In the genomic region with DNA sequence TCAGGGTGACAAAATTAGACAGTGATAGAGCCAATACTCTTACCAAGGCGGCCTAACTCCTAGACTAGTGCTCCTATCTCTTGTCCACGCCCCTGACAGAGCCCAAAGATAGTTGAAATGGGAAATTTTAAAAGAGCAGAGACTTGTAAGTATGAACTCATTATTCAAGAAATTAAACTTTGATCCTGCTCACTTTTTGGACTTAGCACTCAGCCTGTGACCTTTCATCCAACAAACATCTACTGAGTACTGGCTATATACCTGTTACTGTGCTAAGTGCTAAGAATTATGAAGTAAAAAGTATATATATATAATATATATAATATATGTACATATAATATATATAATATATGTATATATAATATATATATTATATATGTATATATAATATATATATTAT, we compare ENCODE assay signal across 8 cellular contexts. TPM values are rescaled to one million over a fixed set of nuclear protein-coding genes. Genes with fewer than 3 reads are reported as not detected.
DNase-seq lines count a peak whose midpoint lies in the region; ATAC-seq and TF ChIP-seq lines count a peak whose summit lies in the region.

No MANE protein-coding gene starts in this region.

- peak overlapping the region in 1 of 2 donors; percentile 82 for H3K4me3 ChIP-seq in left lung
- H3K4me3 ChIP-seq in transverse colon = peak overlapping the region in 3 of 4 donors; percentile 89 to 91 (median 90)
- no peak overlapping the region for H3K4me3 ChIP-seq in body of pancreas

- TF ChIP-seq CTCF in WTC11 (IDR thresholded peaks at IDR 0.05) = no peak
- TF ChIP-seq CTCF in left lung (IDR thresholded peaks at IDR 0.05) = no peak
- TF ChIP-seq CTCF in transverse colon (IDR thresholded peaks at IDR 0.05) = no peak
- no peak for TF ChIP-seq CTCF in body of pancreas (IDR thresholded peaks at IDR 0.05)

- intact Hi-C loops in left lung (cut with DNase I) = no loop called here
- intact Hi-C loops in transverse colon (cut with DNase I; ENCODE audit: low total_unique reads) = no loop called here
- intact Hi-C loops in body of pancreas (cut with DNase I) = no loop called here

- H3K36me3 ChIP-seq in left lung = peaks cover 0 to 21% of the 10 kb centered on the region in 2 donors
- H3K36me3 ChIP-seq in transverse colon = peaks cover 0 to 12% (median 2%) of the 10 kb centered on the region in 4 donors
- no peaks in the 10 kb centered on the region for H3K36me3 ChIP-seq in body of pancreas (replicated peaks in 1 of 2; ENCODE audit: insufficient read depth in 1 of 2, low read depth in 2 of 2)

- H3K4me1 Mint-ChIP-seq in activated naive CD4-positive, alpha-beta T cell treated with anti-CD3 and anti-CD28 coated beads, Interleukin-2, amount 10 ng/mL, durations not matched to agents 7 days and 5 days = peaks cover 33% of the 10 kb centered on the region
- H3K4me1 Mint-ChIP-seq in WTC11 = peaks cover 18% of the 10 kb centered on the region

- TF ChIP-seq POLR2A in transverse colon (IDR thresholded peaks at IDR 0.05) (no peak), body of pancreas (IDR thresholded peaks at IDR 0.05) (no peak)

- in situ Hi-C loops in transverse colon (cut with MboI; ENCODE audit: low pct_ligation_motif_present in 1 of 4, low pct_unique_long_range_greater_than_20kb in 1 of 4, low sequenced_read_pairs in 3 of 4) = no loop called here

- no peak overlapping the region for H3K27ac Mint-ChIP-seq in activated naive CD4-positive, alpha-beta T cell treated with anti-CD3 and anti-CD28 coated beads, Interleukin-2, amount 10 ng/mL, durations not matched to agents 7 days and 5 days
- peak overlapping the region in 1 of 2 donors; percentile 95 for H3K27ac Mint-ChIP-seq in activated naive CD4-positive, alpha-beta T cell treated with anti-CD3 and anti-CD28 coated beads, Interleukin-2, amount 50 U/mL, for 72 hours
- H3K27ac Mint-ChIP-seq in WTC11 = no peak overlapping the region

- no peaks in the 10 kb centered on the region for H3K9me3 Mint-ChIP-seq in activated naive CD4-positive, alpha-beta T cell treated with anti-CD3 and anti-CD28 coated beads, Interleukin-2, amount 10 ng/mL, durations not matched to agents 7 days and 5 days
- H3K9me3 Mint-ChIP-seq in activated naive CD4-positive, alpha-beta T cell treated with anti-CD3 and anti-CD28 coated beads, Interleukin-2, amount 50 U/mL, for 72 hours = no peaks in the 10 kb centered on the region
- H3K9me3 Mint-ChIP-seq in WTC11 = no peaks in the 10 kb centered on the region

- no peaks in the 10 kb centered on the region for H3K27me3 Mint-ChIP-seq in activated naive CD4-positive, alpha-beta T cell treated with anti-CD3 and anti-CD28 coated beads, Interleukin-2, amount 10 ng/mL, durations not matched to agents 7 days and 5 days
- H3K27me3 Mint-ChIP-seq in WTC11 (ENCODE audit: low read depth) = no peaks in the 10 kb centered on the region

- H3K4me1 ChIP-seq in left lung (peaks cover 10 to 39% of the 10 kb centered on the region in 2 donors), transverse colon (peaks cover 6 to 32% (median 21%) of the 10 kb centered on the region in 4 donors), body of pancreas (peaks cover 34% of the 10 kb centered on the region)

- no peaks in the 10 kb centered on the region for H3K27me3 ChIP-seq in left lung
- no peaks in the 10 kb centered on the region for H3K27me3 ChIP-seq in transverse colon
- no peaks in the 10 kb centered on the region for H3K27me3 ChIP-seq in body of pancreas

- 40 to 67% methylated on average over 1 to 2 of the region's 2 CpGs for WGBS in transverse colon (ENCODE audit: low coverage in 1 of 2), 2 donors
- WGBS in body of pancreas, 2 donors = 52 to 56% methylated on average over 2 of the region's 2 CpGs

- peak overlapping the region; percentile 81 to 91 for H3K27ac ChIP-seq in left lung
- H3K27ac ChIP-seq in transverse colon = peak overlapping the region; percentile 93 to 97 (median 94)
- peak overlapping the region in 2 of 4 donors; percentile 68 to 96 for H3K27ac ChIP-seq in body of pancreas

- CTCF ChIA-PET in activated naive CD4-positive, alpha-beta T cell treated with anti-CD3 and anti-CD28 coated beads, Interleukin-2, amount 10 ng/mL, durations not matched to agents 7 days and 5 days (lab: Charles Lee) = no interaction called here
- CTCF ChIA-PET in WTC11 (lab: Charles Lee) = no interaction called here

- POLR2A ChIA-PET in WTC11 (lab: Charles Lee) = no interaction called here

- no peak for TF ChIP-seq EP300 in transverse colon (IDR thresholded peaks at IDR 0.05; ENCODE audit: low read depth)

- no peak for ATAC-seq in activated naive CD4-positive, alpha-beta T cell treated with anti-CD3 and anti-CD28 coated beads, Interleukin-2, amount 50 U/mL, for 72 hours
- no peak for ATAC-seq in WTC11
- ATAC-seq in left lung = no peak
- no peak for ATAC-seq in GM19395 (IDR thresholded peaks at IDR 0.05; ENCODE audit: unreplicated experiment)
- ATAC-seq in GM21381 (IDR thresholded peaks at IDR 0.05; ENCODE audit: unreplicated experiment) = no peak
- ATAC-seq in body of pancreas = no peak

- H3K9me3 ChIP-seq in left lung (no peaks in the 10 kb centered on the region), transverse colon (no peaks in the 10 kb centered on the region), body of pancreas (no peaks in the 10 kb centered on the region)

- H3K36me3 Mint-ChIP-seq in activated naive CD4-positive, alpha-beta T cell treated with anti-CD3 and anti-CD28 coated beads, Interleukin-2, amount 10 ng/mL, durations not matched to agents 7 days and 5 days = peaks cover 9% of the 10 kb centered on the region
- H3K36me3 Mint-ChIP-seq in activated naive CD4-positive, alpha-beta T cell treated with anti-CD3 and anti-CD28 coated beads, Interleukin-2, amount 50 U/mL, for 72 hours = peaks cover 12 to 16% of the 10 kb centered on the region in 2 donors
- H3K36me3 Mint-ChIP-seq in WTC11 = no peaks in the 10 kb centered on the region

- no peak for DNase-seq in activated naive CD4-positive, alpha-beta T cell treated with anti-CD3 and anti-CD28 coated beads, Interleukin-2, amount 10 ng/mL, durations not matched to agents 7 days and 5 days
- no peak for DNase-seq in activated naive CD4-positive, alpha-beta T cell treated with anti-CD3 and anti-CD28 coated beads, Interleukin-2, amount 50 U/mL, for 72 hours (ENCODE audit: low spot score in 2 of 2)
- DNase-seq in WTC11 (ENCODE audit: low spot score) = no peak
- no peak for DNase-seq in left lung
- no peak for DNase-seq in transverse colon
- no peak for DNase-seq in body of pancreas

- H3K4me3 Mint-ChIP-seq in activated naive CD4-positive, alpha-beta T cell treated with anti-CD3 and anti-CD28 coated beads, Interleukin-2, amount 10 ng/mL, durations not matched to agents 7 days and 5 days = peak overlapping the region; percentile 93
- peak overlapping the region; percentile 98 for H3K4me3 Mint-ChIP-seq in WTC11

TF ChIP-seq in WTC11, 78 proteins besides CTCF, POLR2A, EP300 and RAD21 (continues in another document):
- TF ChIP-seq, protein P1, sequence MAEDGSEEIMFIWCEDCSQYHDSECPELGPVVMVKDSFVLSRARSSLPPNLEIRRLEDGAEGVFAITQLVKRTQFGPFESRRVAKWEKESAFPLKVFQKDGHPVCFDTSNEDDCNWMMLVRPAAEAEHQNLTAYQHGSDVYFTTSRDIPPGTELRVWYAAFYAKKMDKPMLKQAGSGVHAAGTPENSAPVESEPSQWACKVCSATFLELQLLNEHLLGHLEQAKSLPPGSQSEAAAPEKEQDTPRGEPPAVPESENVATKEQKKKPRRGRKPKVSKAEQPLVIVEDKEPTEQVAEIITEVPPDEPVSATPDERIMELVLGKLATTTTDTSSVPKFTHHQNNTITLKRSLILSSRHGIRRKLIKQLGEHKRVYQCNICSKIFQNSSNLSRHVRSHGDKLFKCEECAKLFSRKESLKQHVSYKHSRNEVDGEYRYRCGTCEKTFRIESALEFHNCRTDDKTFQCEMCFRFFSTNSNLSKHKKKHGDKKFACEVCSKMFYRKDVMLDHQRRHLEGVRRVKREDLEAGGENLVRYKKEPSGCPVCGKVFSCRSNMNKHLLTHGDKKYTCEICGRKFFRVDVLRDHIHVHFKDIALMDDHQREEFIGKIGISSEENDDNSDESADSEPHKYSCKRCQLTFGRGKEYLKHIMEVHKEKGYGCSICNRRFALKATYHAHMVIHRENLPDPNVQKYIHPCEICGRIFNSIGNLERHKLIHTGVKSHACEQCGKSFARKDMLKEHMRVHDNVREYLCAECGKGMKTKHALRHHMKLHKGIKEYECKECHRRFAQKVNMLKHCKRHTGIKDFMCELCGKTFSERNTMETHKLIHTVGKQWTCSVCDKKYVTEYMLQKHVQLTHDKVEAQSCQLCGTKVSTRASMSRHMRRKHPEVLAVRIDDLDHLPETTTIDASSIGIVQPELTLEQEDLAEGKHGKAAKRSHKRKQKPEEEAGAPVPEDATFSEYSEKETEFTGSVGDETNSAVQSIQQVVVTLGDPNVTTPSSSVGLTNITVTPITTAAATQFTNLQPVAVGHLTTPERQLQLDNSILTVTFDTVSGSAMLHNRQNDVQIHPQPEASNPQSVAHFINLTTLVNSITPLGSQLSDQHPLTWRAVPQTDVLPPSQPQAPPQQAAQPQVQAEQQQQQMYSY (CRISPR knock-in tag; IDR thresholded peaks at IDR 0.05) = no peak
- TF ChIP-seq ESRRA (CRISPR knock-in tag; IDR thresholded peaks at IDR 0.05; ENCODE audit: borderline replicate concordance) = no peak
- no peak for TF ChIP-seq OVOL2 (CRISPR knock-in tag; IDR thresholded peaks at IDR 0.05; ENCODE audit: borderline replicate concordance)
- TF ChIP-seq, protein P2, sequence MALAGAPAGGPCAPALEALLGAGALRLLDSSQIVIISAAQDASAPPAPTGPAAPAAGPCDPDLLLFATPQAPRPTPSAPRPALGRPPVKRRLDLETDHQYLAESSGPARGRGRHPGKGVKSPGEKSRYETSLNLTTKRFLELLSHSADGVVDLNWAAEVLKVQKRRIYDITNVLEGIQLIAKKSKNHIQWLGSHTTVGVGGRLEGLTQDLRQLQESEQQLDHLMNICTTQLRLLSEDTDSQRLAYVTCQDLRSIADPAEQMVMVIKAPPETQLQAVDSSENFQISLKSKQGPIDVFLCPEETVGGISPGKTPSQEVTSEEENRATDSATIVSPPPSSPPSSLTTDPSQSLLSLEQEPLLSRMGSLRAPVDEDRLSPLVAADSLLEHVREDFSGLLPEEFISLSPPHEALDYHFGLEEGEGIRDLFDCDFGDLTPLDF (CRISPR knock-in tag; IDR thresholded peaks at IDR 0.05) = no peak

RNA-seq across cellular contexts. Expression of a gene that starts 1.2 kb away (rescaled TPM):
- 10 to 100 TPM in 1 of 2 donors, 1 to 10 TPM in 1; 9.1 to 15.9 TPM for total RNA-seq in activated naive CD4-positive, alpha-beta T cell treated with anti-CD3 and anti-CD28 coated beads, Interleukin-2, amount 50 U/mL, for 72 hours
- total RNA-seq in WTC11 (2021) (8.1 to 9.9 TPM (median 8.6 TPM) in 3 replicates), left lung (10 to 100 TPM; 21.5 to 22.6 TPM), transverse colon (10 to 100 TPM; 21.0 to 47.8 (median 31.6) TPM), body of pancreas (10 to 100 TPM; 28.3 to 29.8 TPM)

RNA-seq across cellular contexts. Expression of a gene that starts 1.5 kb away (rescaled TPM):
- 10 to 100 TPM; 10.7 to 11.5 TPM for total RNA-seq in activated naive CD4-positive, alpha-beta T cell treated with anti-CD3 and anti-CD28 coated beads, Interleukin-2, amount 50 U/mL, for 72 hours
- total RNA-seq in WTC11 (2021) (13.2 to 14.1 TPM (median 13.7 TPM) in 3 replicates), left lung (10 to 100 TPM; 24.7 to 32.2 TPM), transverse colon (10 to 100 TPM in 3 of 4 donors, 1 to 10 TPM in 1; 7.8 to 18.7 (median 16.4) TPM), body of pancreas (10 to 100 TPM; 11.2 to 11.5 TPM)

Comparison
In these comparisons a context has a peak if more than half of its experiments do, and no peak if none do; other contexts are left out.
1. H3K4me3 ChIP-seq: peak in transverse colon (3 of 4); none in body of pancreas (0 of 2).